Comparison of ENCODE assay signal across 8 cellular contexts in genomic region chr15:41967506-41968206, GRCh38. TPM values are rescaled to one million over a fixed set of nuclear protein-coding genes. Genes with fewer than 3 reads are reported as not detected.
A peak's percentile ranks its signal among the peaks of the same experiment; 100 is the strongest.
DNase-seq lines count a peak whose midpoint lies in the region; ATAC-seq and TF ChIP-seq lines count a peak whose summit lies in the region.

No MANE protein-coding gene starts in this region.

- CTCF ChIA-PET in WTC11 (lab: Charles Lee) = interaction anchor here (0.6 to 1.6 kb wide), 2 partner anchors 11 to 519 kb away, joined by 3 to 5 read pairs; no protein-coding TSS in a partner anchor

- H3K4me1 ChIP-seq in tibial artery = peaks cover 0 to 57% (median 38%) of the 10 kb centered on the region in 4 donors

- no peaks in the 10 kb centered on the region for H3K9me3 ChIP-seq in tibial artery

- no peak overlapping the region for H3K4me3 Mint-ChIP-seq in activated T-cell treated with anti-CD3 and anti-CD28 coated beads, Interleukin-2, amount 50 U/mL, for 24 hours
- no peak overlapping the region for H3K4me3 Mint-ChIP-seq in WTC11
- H3K4me3 Mint-ChIP-seq in stimulated activated naive CD8-positive, alpha-beta T cell treated with anti-CD3 and anti-CD28 coated beads, Interleukin-15, amount 100 ng/mL, for 72 hours = peak overlapping the region in 1 of 2 donors; percentile 6

- no peak for DNase-seq in activated T-cell treated with anti-CD3 and anti-CD28 coated beads, Interleukin-2, amount 50 U/mL, for 24 hours
- DNase-seq in activated T-cell treated with anti-CD3 and anti-CD28 coated beads for 4 hours = no peak
- DNase-seq in WTC11 (ENCODE audit: low spot score) = no peak
- peak; percentile 66 for DNase-seq in kidney tubule cell (ENCODE audit: low spot score)
- DNase-seq in tibial artery = peak; percentile 67 to 70
- no peak for DNase-seq in NCI-H2029 (lab: John Stamatoyannopoulos, UW)
- DNase-seq in NCI-H1048 (lab: John Stamatoyannopoulos, UW) = no peak
- no peak for DNase-seq in stimulated activated naive CD8-positive, alpha-beta T cell treated with anti-CD3 and anti-CD28 coated beads, Interleukin-15, amount 100 ng/mL, for 72 hours

- no peaks in the 10 kb centered on the region for H3K27me3 ChIP-seq in tibial artery

- peak overlapping the region; percentile 50 for H3K27ac Mint-ChIP-seq in activated T-cell treated with anti-CD3 and anti-CD28 coated beads, Interleukin-2, amount 50 U/mL, for 24 hours
- H3K27ac Mint-ChIP-seq in WTC11 = peak overlapping the region; percentile 77; the same call in 1 of the 2 replicates
- no peak overlapping the region for H3K27ac Mint-ChIP-seq in stimulated activated naive CD8-positive, alpha-beta T cell treated with anti-CD3 and anti-CD28 coated beads, Interleukin-15, amount 100 ng/mL, for 72 hours

- H3K4me1 Mint-ChIP-seq in activated T-cell treated with anti-CD3 and anti-CD28 coated beads, Interleukin-2, amount 50 U/mL, for 24 hours (ENCODE audit: low read depth) = peaks cover 54% of the 10 kb centered on the region
- H3K4me1 Mint-ChIP-seq in WTC11 = peaks cover 38% of the 10 kb centered on the region
- H3K4me1 Mint-ChIP-seq in stimulated activated naive CD8-positive, alpha-beta T cell treated with anti-CD3 and anti-CD28 coated beads, Interleukin-15, amount 100 ng/mL, for 72 hours = peaks cover 63% of the 10 kb centered on the region

- H3K36me3 Mint-ChIP-seq in activated T-cell treated with anti-CD3 and anti-CD28 coated beads, Interleukin-2, amount 50 U/mL, for 24 hours (ENCODE audit: low read depth) = peaks cover 33% of the 10 kb centered on the region
- peaks cover 10% of the 10 kb centered on the region for H3K36me3 Mint-ChIP-seq in WTC11

- H3K27me3 Mint-ChIP-seq in activated T-cell treated with anti-CD3 and anti-CD28 coated beads, Interleukin-2, amount 50 U/mL, for 24 hours = no peaks in the 10 kb centered on the region
- no peaks in the 10 kb centered on the region for H3K27me3 Mint-ChIP-seq in WTC11 (ENCODE audit: low read depth)
- no peaks in the 10 kb centered on the region for H3K27me3 Mint-ChIP-seq in stimulated activated naive CD8-positive, alpha-beta T cell treated with anti-CD3 and anti-CD28 coated beads, Interleukin-15, amount 100 ng/mL, for 72 hours

- intact Hi-C loops in tibial artery (cut with DNase I; ENCODE audit: low total_unique reads) = no loop called here

- H3K9me3 Mint-ChIP-seq in activated T-cell treated with anti-CD3 and anti-CD28 coated beads, Interleukin-2, amount 50 U/mL, for 24 hours = no peaks in the 10 kb centered on the region
- 0 out of 2 replicates have a peak, but pooled peaks cover 3% of the 10 kb centered on the region for H3K9me3 Mint-ChIP-seq in WTC11
- no peaks in the 10 kb centered on the region for H3K9me3 Mint-ChIP-seq in stimulated activated naive CD8-positive, alpha-beta T cell treated with anti-CD3 and anti-CD28 coated beads, Interleukin-15, amount 100 ng/mL, for 72 hours

- H3K36me3 ChIP-seq in tibial artery = no peaks in the 10 kb centered on the region

- TF ChIP-seq CTCF in WTC11 (IDR thresholded peaks at IDR 0.05) (no peak), tibial artery (IDR thresholded peaks at IDR 0.05) (no peak)

- H3K27ac ChIP-seq in tibial artery = peak overlapping the region; percentile 65 to 97

- no peak for ATAC-seq in WTC11
- ATAC-seq in stimulated activated naive CD8-positive, alpha-beta T cell treated with anti-CD3 and anti-CD28 coated beads, Interleukin-15, amount 100 ng/mL, for 72 hours = no peak

- POLR2A ChIA-PET in WTC11 (lab: Charles Lee) = no interaction called here

- no peak overlapping the region for H3K4me3 ChIP-seq in tibial artery

TF ChIP-seq in WTC11, 78 proteins besides CTCF, POLR2A, EP300 and RAD21:
- TF ChIP-seq ATF6 (CRISPR knock-in tag; IDR thresholded peaks at IDR 0.05) = no peak
- TF ChIP-seq USF1 (CRISPR knock-in tag; IDR thresholded peaks at IDR 0.05) = no peak
- no peak for TF ChIP-seq E2F5 (CRISPR knock-in tag; IDR thresholded peaks at IDR 0.05)
- no peak for TF ChIP-seq ZNF416 (CRISPR knock-in tag; IDR thresholded peaks at IDR 0.05)
- TF ChIP-seq STAT6 (CRISPR knock-in tag; conservative IDR thresholded peaks at IDR 0.05; ENCODE audit: low read depth) = no peak
- no peak for TF ChIP-seq ZBTB21 (CRISPR knock-in tag; IDR thresholded peaks at IDR 0.05; ENCODE audit: borderline replicate concordance)
- TF ChIP-seq GABPB1 (CRISPR knock-in tag; IDR thresholded peaks at IDR 0.05) = no peak
- TF ChIP-seq ESRRA (CRISPR knock-in tag; IDR thresholded peaks at IDR 0.05; ENCODE audit: borderline replicate concordance) = no peak
- TF ChIP-seq GRHL2 (CRISPR knock-in tag; IDR thresholded peaks at IDR 0.05; ENCODE audit: insufficient replicate concordance, severe bottlenecking) = no peak
- TF ChIP-seq CREM (CRISPR knock-in tag; IDR thresholded peaks at IDR 0.05) = no peak
- no peak for TF ChIP-seq ZNF671 (CRISPR knock-in tag; IDR thresholded peaks at IDR 0.05)
TF ChIP-seq in WTC11: peak in this region for 0.

RNA-seq across cellular contexts. Expression of gene EHD4, which starts 4.7 kb away (rescaled TPM):
- 20.8 to 23.9 TPM (median 21.3 TPM) in 3 replicates for total RNA-seq in WTC11 (2021)

RNA-seq across cellular contexts. Expression of gene PLA2G4E, which starts 53.2 kb away (rescaled TPM):
- total RNA-seq in WTC11 (2021) = 0.02 TPM in 1 of 3 replicates, not detected in the others

Comparison
In these comparisons a context has a peak if more than half of its experiments do, and no peak if none do; other contexts are left out.
1. DNase-seq: peak in kidney tubule cell (single experiment) and tibial artery (2 of 2); none in activated T-cell treated with anti-CD3 and anti-CD28 coated beads, Interleukin-2, amount 50 U/mL, for 24 hours (single experiment), activated T-cell treated with anti-CD3 and anti-CD28 coated beads for 4 hours (single experiment), WTC11 (single experiment), NCI-H2029 (single experiment), NCI-H1048 (single experiment) and stimulated activated naive CD8-positive, alpha-beta T cell treated with anti-CD3 and anti-CD28 coated beads, Interleukin-15, amount 100 ng/mL, for 72 hours (0 of 2).
2. H3K27ac Mint-ChIP-seq: peak in activated T-cell treated with anti-CD3 and anti-CD28 coated beads, Interleukin-2, amount 50 U/mL, for 24 hours (single experiment) and WTC11 (single experiment); none in stimulated activated naive CD8-positive, alpha-beta T cell treated with anti-CD3 and anti-CD28 coated beads, Interleukin-15, amount 100 ng/mL, for 72 hours (0 of 2).